26 cellular contexts compared by ENCODE assay signal in the genomic region with DNA sequence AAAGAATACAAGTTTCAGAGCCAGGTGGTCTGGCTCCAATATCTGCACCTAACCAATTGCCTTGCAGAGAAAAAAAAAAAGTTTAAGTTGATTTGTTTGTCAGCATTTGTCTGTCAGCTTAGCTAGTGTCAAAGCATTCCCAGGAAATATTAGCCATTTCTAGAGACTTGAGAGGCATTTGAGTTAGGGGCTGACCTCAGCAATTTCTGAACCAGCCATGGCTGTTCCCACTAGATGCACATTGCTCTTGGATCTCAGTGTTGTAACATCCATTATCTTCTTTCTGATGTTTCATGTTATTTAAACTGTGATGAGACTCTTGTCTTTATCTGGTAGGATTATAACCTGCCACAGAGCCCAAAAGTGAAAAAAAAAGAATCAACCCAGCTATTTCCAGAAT.
"Had no signal": no experiment of that assay in that cellular context is flagged by ENCODE, and none has a peak within 500 bp of the region (broad histone marks: within the 10 kb centered on the region; RNA-seq: fewer than 3 reads in every experiment).

No MANE protein-coding gene starts in this region.

- DNase-seq: effector CD8-positive, alpha-beta T cell; endodermal cell; foreskin fibroblast; gastrocnemius medialis; head of caudate nucleus; left ventricle myocardium superior; lower lobe of right lung; naive thymus-derived CD8-positive, alpha-beta T cell; nephron progenitor cell; nucleus accumbens; pancreas; sigmoid colon; spleen; stimulated activated CD4-positive, alpha-beta T cell treated with anti-CD3 and anti-CD28 coated beads, Interleukin-4, amount 100 ng/mL, for 4 hours; stimulated activated naive CD8-positive, alpha-beta T cell treated with anti-CD3 and anti-CD28 coated beads, Interleukin-15, Interleukin-2, amounts not matched to agents 100 U/mL and 50 U/mL, for 24 hours; substantia nigra; testis; tibial artery had no signal

- H3K27ac ChIP-seq: gastrocnemius medialis, lower lobe of right lung, pancreas, right atrium auricular region, sigmoid colon, spleen, testis, tibial artery had no signal

- H3K27ac Mint-ChIP-seq: dendritic cell treated with granulocyte-macrophage colony-stimulating factor and Interleukin-4, amounts not matched to agents 40 ng/mL and 50 ng/mL, for 4 days; endodermal cell; naive thymus-derived CD8-positive, alpha-beta T cell; nephron progenitor cell; progenitor cell of endocrine pancreas; stimulated activated memory B cell treated with anti-CD40 and anti-IgM and Interleukin-4, amounts not matched to agents 10 μg/mL and 1 μg/mL and 100 μg/mL, for 72 hours; type B pancreatic cell had no signal

- H3K36me3 ChIP-seq: gastrocnemius medialis, lower lobe of right lung, pancreas, right atrium auricular region, sigmoid colon, spleen had no signal

- H3K4me3 Mint-ChIP-seq: dendritic cell treated with granulocyte-macrophage colony-stimulating factor and Interleukin-4, amounts not matched to agents 40 ng/mL and 50 ng/mL, for 4 days; endodermal cell; naive thymus-derived CD8-positive, alpha-beta T cell; nephron progenitor cell; stimulated activated memory B cell treated with anti-CD40 and anti-IgM and Interleukin-4, amounts not matched to agents 10 μg/mL and 1 μg/mL and 100 μg/mL, for 72 hours; type B pancreatic cell had no signal

- H3K9me3 Mint-ChIP-seq: dendritic cell treated with granulocyte-macrophage colony-stimulating factor and Interleukin-4, amounts not matched to agents 40 ng/mL and 50 ng/mL, for 4 days; stimulated activated memory B cell treated with anti-CD40 and anti-IgM and Interleukin-4, amounts not matched to agents 10 μg/mL and 1 μg/mL and 100 μg/mL, for 72 hours had no signal

- H3K4me1 ChIP-seq: gastrocnemius medialis, lower lobe of right lung, pancreas, right atrium auricular region, spleen, testis had no signal

- H3K4me1 Mint-ChIP-seq: endodermal cell, nephron progenitor cell had no signal

- H3K27me3 Mint-ChIP-seq: dendritic cell treated with granulocyte-macrophage colony-stimulating factor and Interleukin-4, amounts not matched to agents 40 ng/mL and 50 ng/mL, for 4 days; naive thymus-derived CD8-positive, alpha-beta T cell; progenitor cell of endocrine pancreas; stimulated activated memory B cell treated with anti-CD40 and anti-IgM and Interleukin-4, amounts not matched to agents 10 μg/mL and 1 μg/mL and 100 μg/mL, for 72 hours; type B pancreatic cell had no signal

- FAIRE-seq: colon, keratinocyte, pancreas had no signal

- H3K4me3 ChIP-seq: gastrocnemius medialis, lower lobe of right lung, pancreas, right atrium auricular region, sigmoid colon, spleen, testis, tibial artery had no signal

- ATAC-seq: esophagus mucosa; gastrocnemius medialis; left ventricle myocardium superior; lower lobe of right lung; naive thymus-derived CD8-positive, alpha-beta T cell; pancreas; stimulated activated memory B cell treated with anti-CD40 and anti-IgM and Interleukin-4, amounts not matched to agents 10 μg/mL and 1 μg/mL and 100 μg/mL, for 72 hours; stimulated activated naive CD8-positive, alpha-beta T cell treated with anti-CD3 and anti-CD28 coated beads, Interleukin-15, Interleukin-2, amounts not matched to agents 100 U/mL and 50 U/mL, for 24 hours had no signal

- H3K9me3 ChIP-seq: pancreas, testis had no signal

- H3K27me3 ChIP-seq: gastrocnemius medialis, pancreas, right atrium auricular region, sigmoid colon, spleen, testis, tibial artery had no signal
